Comparison of ENCODE assay signal across 16 cellular contexts in genomic region chr2:144084114-144084661, GRCh38.
A peak's percentile ranks its signal among the peaks of the same experiment; 100 is the strongest.
DNase-seq lines count a peak whose midpoint lies in the region; ATAC-seq and TF ChIP-seq lines count a peak whose summit lies in the region.
"Had no signal": no experiment of that assay in that cellular context is flagged by ENCODE, and none has a peak within 500 bp of the region (broad histone marks: within the 10 kb centered on the region; RNA-seq: fewer than 3 reads in every experiment).

No MANE protein-coding gene starts in this region.

- peaks cover 7% of the 10 kb centered on the region for H3K9me3 Mint-ChIP-seq in osteocyte (ENCODE audit: unreplicated experiment)

- peak overlapping the region; percentile 86 for H3K27ac ChIP-seq in RWPE2 (ENCODE audit: poor library complexity, severe bottlenecking)
- H3K27ac ChIP-seq: esophagus squamous epithelium, stomach had no signal

- peak overlapping the region; percentile 0 for H3K4me3 Mint-ChIP-seq in osteocyte (ENCODE audit: unreplicated experiment)
- H3K4me3 Mint-ChIP-seq: activated CD4-positive, alpha-beta T cell treated with anti-CD3 and anti-CD28 coated beads, Interleukin-2, amount 10 ng/mL, durations not matched to agents 24 days and 14 days; activated T-helper 17 cell treated with anti-CD3 and anti-CD28 coated beads, Interleukin-2, amount 50 U/mL, for 72 hours; CD4-positive, alpha-beta T cell had no signal

- DNase-seq in EH (ENCODE audit: low read depth), result peak; percentile 89
- DNase-seq in RWPE2 (ENCODE audit: low spot score), result no peak
- DNase-seq in epithelial cell of esophagus (ENCODE audit: low read depth), result peak; percentile 43
- DNase-seq in osteocyte (ENCODE audit: extremely low spot score, unreplicated experiment), result no peak
- DNase-seq in NCI-H2107 treated with DMSO at 0.1 percent for 48 hours (lab: John Stamatoyannopoulos, UW; ENCODE audit: unreplicated experiment), result no peak
- DNase-seq: activated CD4-positive, alpha-beta T cell treated with anti-CD3 and anti-CD28 coated beads, Interleukin-2, amount 10 ng/mL, durations not matched to agents 24 days and 14 days; CD4-positive, alpha-beta T cell; central memory CD4-positive, alpha-beta T cell; esophagus squamous epithelium; islet precursor cell; NCI-H2081; stomach had no signal

- no peaks in the 10 kb centered on the region for H3K36me3 Mint-ChIP-seq in osteocyte (ENCODE audit: unreplicated experiment)

- H3K4me1 Mint-ChIP-seq in osteocyte (ENCODE audit: unreplicated experiment), result peaks cover 71% of the 10 kb centered on the region

- peak; percentile 64 for ATAC-seq in RWPE2 (ENCODE audit: low read depth)
- ATAC-seq in HG02852 (IDR thresholded peaks at IDR 0.05; ENCODE audit: unreplicated experiment), result no peak
- no peak for ATAC-seq in HG03175 (IDR thresholded peaks at IDR 0.05; ENCODE audit: unreplicated experiment)
- no peak for ATAC-seq in GM18519 (IDR thresholded peaks at IDR 0.05; ENCODE audit: low FRiP score, unreplicated experiment)
- ATAC-seq: activated T-helper 17 cell treated with anti-CD3 and anti-CD28 coated beads, Interleukin-2, amount 50 U/mL, for 72 hours had no signal

- H3K27me3 Mint-ChIP-seq in osteocyte (ENCODE audit: unreplicated experiment), result no peaks in the 10 kb centered on the region
- H3K27me3 Mint-ChIP-seq: activated CD4-positive, alpha-beta T cell treated with anti-CD3 and anti-CD28 coated beads, Interleukin-2, amount 10 ng/mL, durations not matched to agents 24 days and 14 days; activated T-helper 17 cell treated with anti-CD3 and anti-CD28 coated beads, Interleukin-2, amount 50 U/mL, for 72 hours; CD4-positive, alpha-beta T cell had no signal

- peaks cover 22% of the 10 kb centered on the region for H3K4me1 ChIP-seq in RWPE2 (ENCODE audit: insufficient read depth, poor library complexity, severe bottlenecking)
- H3K4me1 ChIP-seq: stomach had no signal

- TF ChIP-seq CTCF in RWPE2 (IDR thresholded peaks at IDR 0.05; ENCODE audit: poor library complexity, severe bottlenecking) (no peak), epithelial cell of esophagus (IDR thresholded peaks at IDR 0.05; ENCODE audit: insufficient read depth, low read depth, low read length, missing control alignments) (no peak), osteocyte (IDR thresholded peaks at IDR 0.05) (no peak)

- peak overlapping the region; percentile 80 for H3K27ac Mint-ChIP-seq in osteocyte (ENCODE audit: unreplicated experiment)
- H3K27ac Mint-ChIP-seq: activated CD4-positive, alpha-beta T cell treated with anti-CD3 and anti-CD28 coated beads, Interleukin-2, amount 10 ng/mL, durations not matched to agents 24 days and 14 days; activated T-helper 17 cell treated with anti-CD3 and anti-CD28 coated beads, Interleukin-2, amount 50 U/mL, for 72 hours; CD4-positive, alpha-beta T cell had no signal

- H3K27me3 ChIP-seq in RWPE2 (ENCODE audit: insufficient read depth, poor library complexity, severe bottlenecking), result no peaks in the 10 kb centered on the region
- H3K27me3 ChIP-seq: esophagus squamous epithelium, stomach had no signal

- H3K4me3 ChIP-seq in RWPE2 (ENCODE audit: severe bottlenecking), result no peak overlapping the region
- H3K4me3 ChIP-seq in epithelial cell of esophagus (ENCODE audit: low read length), result no peak overlapping the region
- H3K4me3 ChIP-seq: esophagus squamous epithelium, stomach had no signal

- no peaks in the 10 kb centered on the region for H3K9me3 ChIP-seq in RWPE2 (ENCODE audit: severe bottlenecking)
- H3K9me3 ChIP-seq: esophagus squamous epithelium, stomach had no signal

- no peaks in the 10 kb centered on the region for H3K36me3 ChIP-seq in RWPE2 (ENCODE audit: low read depth)
- H3K36me3 ChIP-seq: esophagus squamous epithelium, stomach had no signal

Comparison
In these comparisons a context has a peak if more than half of its experiments do, and no peak if none do; other contexts are left out.
1. DNase-seq: peak in EH (single experiment) and epithelial cell of esophagus (single experiment); none in RWPE2 (single experiment), osteocyte (single experiment) and NCI-H2107 treated with DMSO at 0.1 percent for 48 hours (single experiment).